Comparison of ENCODE assay signal across 8 cellular contexts in the genomic region with DNA sequence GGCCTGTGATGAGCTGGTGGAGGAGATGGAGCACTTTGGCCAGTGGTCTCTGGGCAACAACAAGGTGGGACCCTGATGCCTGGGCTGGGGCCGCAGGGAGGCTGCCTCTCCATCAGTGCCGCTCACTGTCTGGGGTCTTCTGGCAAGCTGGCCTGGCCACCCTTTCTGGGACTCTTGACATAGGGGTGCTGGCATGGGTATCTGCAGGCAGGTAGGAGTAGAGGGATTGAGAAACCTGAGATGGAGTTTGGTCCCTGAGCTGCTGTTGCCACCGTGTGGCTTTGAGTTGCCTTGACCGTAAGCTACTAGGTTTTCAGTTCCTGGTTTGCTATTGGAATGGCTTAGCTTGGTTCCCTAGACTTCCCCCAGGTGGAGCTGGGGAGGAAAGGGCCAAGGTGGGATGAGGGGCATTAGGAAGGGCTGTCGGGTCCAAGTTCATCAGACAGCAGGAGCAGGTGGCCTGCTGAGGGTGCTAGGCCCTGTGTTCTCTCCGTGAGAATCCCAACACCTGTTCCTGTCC. TPM values are rescaled to one million over a fixed set of nuclear protein-coding genes. Genes with fewer than 3 reads are reported as not detected.
DNase-seq lines count a peak whose midpoint lies in the region; ATAC-seq and TF ChIP-seq lines count a peak whose summit lies in the region.

No MANE protein-coding gene starts in this region.

- H3K9me3 Mint-ChIP-seq in MCF 10A (ENCODE audit: unreplicated experiment): no peaks in the 10 kb centered on the region
- H3K9me3 Mint-ChIP-seq in T-helper 2 cell treated with Interferon-gamma antibody and Interleukin-4, amounts not matched to agents 5 μg/mL and 100 μg/mL, for 36 hours: no peaks in the 10 kb centered on the region
- H3K9me3 Mint-ChIP-seq in activated T-cell treated with anti-CD3 and anti-CD28 coated beads, Interleukin-2, amount 50 U/mL, for 72 hours: no peaks in the 10 kb centered on the region

- CTCF ChIA-PET in BJ (lab: Yijun Ruan, JAX) (interaction anchor here (0.7 to 2.2 kb wide), 6 partner anchors 10 to 71 kb away, joined by 3 to 7 read pairs (median 4); no protein-coding TSS in a partner anchor), MCF 10A (lab: Yijun Ruan, JAX) (interaction anchor here (0.5 to 2.5 kb wide), 15 partner anchors 12 to 230 kb away, joined by 3 to 21 read pairs (median 4); partner anchors contain the start of gene PLOD1)

- H3K4me3 Mint-ChIP-seq in MCF 10A (ENCODE audit: unreplicated experiment): peak overlapping the region; percentile 40
- H3K4me3 Mint-ChIP-seq in T-helper 2 cell treated with Interferon-gamma antibody and Interleukin-4, amounts not matched to agents 5 μg/mL and 100 μg/mL, for 36 hours: no peak overlapping the region
- H3K4me3 Mint-ChIP-seq in activated T-cell treated with anti-CD3 and anti-CD28 coated beads, Interleukin-2, amount 50 U/mL, for 72 hours: no peak overlapping the region

- peaks cover 25% of the 10 kb centered on the region for H3K36me3 Mint-ChIP-seq in MCF 10A (ENCODE audit: insufficient read depth, unreplicated experiment)
- peaks cover 10% of the 10 kb centered on the region for H3K36me3 Mint-ChIP-seq in T-helper 2 cell treated with Interferon-gamma antibody and Interleukin-4, amounts not matched to agents 5 μg/mL and 100 μg/mL, for 36 hours (ENCODE audit: low read depth)
- H3K36me3 Mint-ChIP-seq in activated T-cell treated with anti-CD3 and anti-CD28 coated beads, Interleukin-2, amount 50 U/mL, for 72 hours (ENCODE audit: insufficient read depth in 2 of 2): peaks cover 0 to 2% of the 10 kb centered on the region in 2 donors

- intact Hi-C loops in MCF 10A (cut with micrococcal nuclease): loop anchor here (1.0 kb wide), 2 partner anchors 58 to 129 kb away; no protein-coding TSS in a partner anchor

- TF ChIP-seq CTCF in BJ (IDR thresholded peaks at IDR 0.05; ENCODE audit: insufficient read depth, low read depth, low read length) (peak; percentile 39; the same call in 1 of the 2 replicates), MCF 10A (IDR thresholded peaks at IDR 0.05; ENCODE audit: unreplicated experiment) (peak; percentile 65)

- H3K27me3 ChIP-seq in BJ (ENCODE audit: control insufficient read depth, insufficient read depth, low read length): no peaks in the 10 kb centered on the region

- H3K27ac Mint-ChIP-seq in MCF 10A (ENCODE audit: low read depth, unreplicated experiment): peak overlapping the region; percentile 23
- H3K27ac Mint-ChIP-seq in T-helper 2 cell treated with Interferon-gamma antibody and Interleukin-4, amounts not matched to agents 5 μg/mL and 100 μg/mL, for 36 hours: no peak overlapping the region
- no peak overlapping the region for H3K27ac Mint-ChIP-seq in activated T-cell treated with anti-CD3 and anti-CD28 coated beads, Interleukin-2, amount 50 U/mL, for 72 hours

- peaks cover 40% of the 10 kb centered on the region for H3K36me3 ChIP-seq in BJ (ENCODE audit: control insufficient read depth, insufficient read depth, low read length)

- ATAC-seq in activated T-cell treated with anti-CD3 and anti-CD28 coated beads, Interleukin-2, amount 50 U/mL, for 72 hours (replicated peaks in 1 of 2): no peak

- BruUV-seq in MCF 10A (replicated peaks; lab: Mats Ljungman, UMichigan): no TSS peak

- H3K27me3 Mint-ChIP-seq in MCF 10A (ENCODE audit: insufficient read depth, unreplicated experiment): no peaks in the 10 kb centered on the region
- no peaks in the 10 kb centered on the region for H3K27me3 Mint-ChIP-seq in T-helper 2 cell treated with Interferon-gamma antibody and Interleukin-4, amounts not matched to agents 5 μg/mL and 100 μg/mL, for 36 hours (ENCODE audit: low read depth)
- H3K27me3 Mint-ChIP-seq in activated T-cell treated with anti-CD3 and anti-CD28 coated beads, Interleukin-2, amount 50 U/mL, for 72 hours (ENCODE audit: low read depth): no peaks in the 10 kb centered on the region

- H3K4me3 ChIP-seq in BJ (ENCODE audit: low read depth, low read length): no peak overlapping the region

- no peaks in the 10 kb centered on the region for H3K4me1 Mint-ChIP-seq in MCF 10A (ENCODE audit: insufficient read depth, unreplicated experiment)
- peaks cover 3% of the 10 kb centered on the region for H3K4me1 Mint-ChIP-seq in T-helper 2 cell treated with Interferon-gamma antibody and Interleukin-4, amounts not matched to agents 5 μg/mL and 100 μg/mL, for 36 hours (ENCODE audit: low read depth)
- H3K4me1 Mint-ChIP-seq in activated T-cell treated with anti-CD3 and anti-CD28 coated beads, Interleukin-2, amount 50 U/mL, for 72 hours (ENCODE audit: low read depth): no peaks in the 10 kb centered on the region

- POLR2A ChIA-PET in BJ (lab: Charles Lee): interaction anchor here (0.5 kb wide), 1 partner anchor 60 kb away, joined by 3 read pairs; no protein-coding TSS in a partner anchor
- POLR2A ChIA-PET in MCF 10A (lab: Yijun Ruan, JAX): interaction anchor here (0.6 to 4.3 kb wide), 8 partner anchors 9 to 735 kb away, joined by 3 to 53 read pairs (median 4); partner anchors contain the start of gene MFN2

- DNase-seq in BJ (ENCODE audit: low read depth): no peak
- peak; percentile 23 for DNase-seq in HCEC 1CT
- DNase-seq in NCI-H526 (lab: John Stamatoyannopoulos, UW): peak; percentile 74 to 83
- DNase-seq in MCF 10A (ENCODE audit: unreplicated experiment): peak; percentile 79
- DNase-seq in left kidney (ENCODE audit: low read depth, low spot score): peak; percentile 91
- DNase-seq in T-helper 2 cell treated with Interferon-gamma antibody and Interleukin-4, amounts not matched to agents 5 μg/mL and 100 μg/mL, for 36 hours (ENCODE audit: low spot score): no peak
- no peak for DNase-seq in activated T-cell treated with anti-CD3 and anti-CD28 coated beads, Interleukin-2, amount 50 U/mL, for 72 hours
- no peak for DNase-seq in NCI-H446 treated with DMSO at 0.1 percent for 48 hours (lab: John Stamatoyannopoulos, UW)

RNA-seq across cellular contexts. Expression of gene MFN2, which starts 13.2 kb away (rescaled TPM):
- 47.5 and 62.5 TPM in 2 replicates for polyA plus RNA-seq in BJ (2011; rRNA removed)
- 38.7 and 54.1 TPM in 2 replicates for polyA minus RNA-seq in BJ (2011; rRNA and poly(A)+ RNA removed)
- 95.6 and 105 TPM in 2 replicates for total RNA-seq in MCF 10A (2022)
- 10 to 100 TPM; 54.8 to 66.1 TPM for total RNA-seq in activated T-cell treated with anti-CD3 and anti-CD28 coated beads, Interleukin-2, amount 50 U/mL, for 72 hours

RNA-seq across cellular contexts. Expression of gene PLOD1, which starts 32.6 kb away (rescaled TPM):
- polyA plus RNA-seq in BJ (2011; rRNA removed): 528 and 851 TPM in 2 replicates
- 252 and 298 TPM in 2 replicates for polyA minus RNA-seq in BJ (2011; rRNA and poly(A)+ RNA removed)
- total RNA-seq in MCF 10A (2022): 47.2 and 48.2 TPM in 2 replicates
- 10 to 100 TPM; 13.5 to 13.6 TPM for total RNA-seq in activated T-cell treated with anti-CD3 and anti-CD28 coated beads, Interleukin-2, amount 50 U/mL, for 72 hours

RNA-seq across cellular contexts. Expression of gene KIAA2013, which starts 40.9 kb away (rescaled TPM):
- polyA plus RNA-seq in BJ (2011; rRNA removed): 48.2 and 70.0 TPM in 2 replicates
- 30.4 and 43.0 TPM in 2 replicates for polyA minus RNA-seq in BJ (2011; rRNA and poly(A)+ RNA removed)
- 20.4 and 24.3 TPM in 2 replicates for total RNA-seq in MCF 10A (2022)
- 10 to 100 TPM; 25.3 to 26.9 TPM for total RNA-seq in activated T-cell treated with anti-CD3 and anti-CD28 coated beads, Interleukin-2, amount 50 U/mL, for 72 hours

RNA-seq across cellular contexts. Expression of gene MIIP, which starts 52.2 kb away (rescaled TPM):
- 8.6 and 18.5 TPM in 2 replicates for polyA plus RNA-seq in BJ (2011; rRNA removed)
- 4.8 and 9.7 TPM in 2 replicates for polyA minus RNA-seq in BJ (2011; rRNA and poly(A)+ RNA removed)
- total RNA-seq in MCF 10A (2022): 22.1 and 25.3 TPM in 2 replicates
- 10 to 100 TPM; 67.3 to 80.3 TPM for total RNA-seq in activated T-cell treated with anti-CD3 and anti-CD28 coated beads, Interleukin-2, amount 50 U/mL, for 72 hours

Comparison
In these comparisons a context has a peak if more than half of its experiments do, and no peak if none do; other contexts are left out.
1. DNase-seq: peak in HCEC 1CT (single experiment), NCI-H526 (2 of 2), MCF 10A (single experiment) and left kidney (single experiment); none in BJ (single experiment), T-helper 2 cell treated with Interferon-gamma antibody and Interleukin-4, amounts not matched to agents 5 μg/mL and 100 μg/mL, for 36 hours (single experiment), activated T-cell treated with anti-CD3 and anti-CD28 coated beads, Interleukin-2, amount 50 U/mL, for 72 hours (0 of 2) and NCI-H446 treated with DMSO at 0.1 percent for 48 hours (single experiment).